In genomic region chr1:167658574-167659328, GRCh38 we compare ENCODE assay signal across 1 cellular context.
TF ChIP-seq lines count a peak whose summit lies in the region.

No MANE protein-coding gene starts in this region.

TF ChIP-seq in K562, 482 proteins besides CTCF, POLR2A, EP300 and RAD21 (continued from another document and continues in another):
- TF ChIP-seq VEZF1 (CRISPR knock-in tag; IDR thresholded peaks at IDR 0.05) (peak; percentile 52), ARID2 (IDR thresholded peaks at IDR 0.05) (no peak), CUX1 (CRISPR knock-in tag; IDR thresholded peaks at IDR 0.05) (no peak), PHF8 (IDR thresholded peaks at IDR 0.05; ENCODE audit: borderline replicate concordance, low read length) (no peak), JUNB (CRISPR knock-in tag; conservative IDR thresholded peaks at IDR 0.05) (no peak), ELK1 (CRISPR knock-in tag; IDR thresholded peaks at IDR 0.05) (no peak), NFE2 (IDR thresholded peaks at IDR 0.05; ENCODE audit: low read depth) (no peak), FOSL1 (tag; conservative IDR thresholded peaks at IDR 0.05) (peak; percentile 78), GTF2E2 (tag; IDR thresholded peaks at IDR 0.05) (no peak), KLF13 (tag; IDR thresholded peaks at IDR 0.05; ENCODE audit: borderline replicate concordance, low read depth) (no peak), CEBPZ (IDR thresholded peaks at IDR 0.05; ENCODE audit: borderline replicate concordance, low read depth, low read length) (no peak), ZFP30 (CRISPR knock-in tag; IDR thresholded peaks at IDR 0.05; ENCODE audit: borderline replicate concordance) (no peak), CCAR2 (IDR thresholded peaks at IDR 0.05; ENCODE audit: low read depth, low read length) (no peak), ZNF511 (CRISPR knock-in tag; IDR thresholded peaks at IDR 0.05) (no peak), KDM4B (IDR thresholded peaks at IDR 0.05; ENCODE audit: borderline replicate concordance in 2 of 2, low read depth in 1 of 2) (no peak), ZNF518B (CRISPR knock-in tag; IDR thresholded peaks at IDR 0.05) (no peak), TBL1XR1 (IDR thresholded peaks at IDR 0.05; ENCODE audit: low read length in 2 of 2) (no peak), SP2 (IDR thresholded peaks at IDR 0.05; ENCODE audit: extremely low read depth, low read depth, low read length, poor library complexity, severe bottlenecking) (no peak), ETS1 (conservative IDR thresholded peaks at IDR 0.05; ENCODE audit: control insufficient read depth, low read depth, low read length) (no peak), USF1 (CRISPR knock-in tag; IDR thresholded peaks at IDR 0.05) (no peak), STAG1 (CRISPR knock-in tag; IDR thresholded peaks at IDR 0.05; ENCODE audit: borderline replicate concordance) (no peak), ZFX (CRISPR knock-in tag; IDR thresholded peaks at IDR 0.05) (peak; percentile 21; the same call in 1 of the 2 replicates), ZBTB1 (CRISPR knock-in tag; IDR thresholded peaks at IDR 0.05; ENCODE audit: borderline replicate concordance, low read depth) (no peak), ZNF740 (CRISPR knock-in tag; IDR thresholded peaks at IDR 0.05) (no peak), ZNF740 (tag; IDR thresholded peaks at IDR 0.05) (no peak), MNT (conservative IDR thresholded peaks at IDR 0.05) (no peak), CAMTA2 (CRISPR knock-in tag; conservative IDR thresholded peaks at IDR 0.05) (no peak), TOE1 (IDR thresholded peaks at IDR 0.05; ENCODE audit: borderline replicate concordance) (0 out of 2 replicates have a peak, but pooled peaks have one; percentile 10), TOE1 (CRISPR knock-in tag; IDR thresholded peaks at IDR 0.05; ENCODE audit: borderline replicate concordance, low read depth) (no peak), RBM34 (IDR thresholded peaks at IDR 0.05; ENCODE audit: borderline replicate concordance, insufficient read depth, low read length) (no peak), ZNF778 (CRISPR knock-in tag; IDR thresholded peaks at IDR 0.05) (no peak), PKNOX1 (IDR thresholded peaks at IDR 0.05) (peak; percentile 53), SMARCE1 (IDR thresholded peaks at IDR 0.05) (peak; percentile 73; the same call in 1 of the 2 replicates), CCNT2 (IDR thresholded peaks at IDR 0.05; ENCODE audit: borderline replicate concordance, extremely low read depth, insufficient read length, low read depth, low read length) (no peak), SNIP1 (IDR thresholded peaks at IDR 0.05; ENCODE audit: low read depth) (no peak), ZNF224 (CRISPR knock-in tag; IDR thresholded peaks at IDR 0.05) (no peak), SMARCB1 (IDR thresholded peaks at IDR 0.05; ENCODE audit: insufficient read length, low read depth) (peak; percentile 74), DIDO1 (tag; IDR thresholded peaks at IDR 0.05; ENCODE audit: low read depth) (no peak), FOXA3 (CRISPR knock-in tag; conservative IDR thresholded peaks at IDR 0.05 in 1 of 2, IDR thresholded peaks at IDR 0.05 in 1 of 2) (no peak), ILK (tag; IDR thresholded peaks at IDR 0.05; ENCODE audit: borderline replicate concordance, low read depth) (no peak)
